24 cellular contexts compared by ENCODE assay signal in genomic region chr6:7629321-7629720, GRCh38.
"Had no signal": no experiment of that assay in that cellular context is flagged by ENCODE, and none has a peak within 500 bp of the region (broad histone marks: within the 10 kb centered on the region; RNA-seq: fewer than 3 reads in every experiment).

No MANE protein-coding gene starts in this region.

- H3K4me1 Mint-ChIP-seq: naive thymus-derived CD8-positive, alpha-beta T cell had no signal

- H3K79me2 ChIP-seq: hepatocyte, parathyroid adenoma had no signal

- H3K9me3 ChIP-seq: gastroesophageal sphincter, heart left ventricle, right lobe of liver, stomach, thyroid gland, vagina had no signal

- H3K4me3 ChIP-seq: dorsolateral prefrontal cortex, gastroesophageal sphincter, heart left ventricle, hepatocyte, right lobe of liver, smooth muscle cell, stomach, thyroid gland, vagina had no signal

- H3K27me3 ChIP-seq: foreskin keratinocyte, heart left ventricle, hepatocyte, right lobe of liver, thyroid gland, vagina had no signal

- H3K27ac Mint-ChIP-seq: nephron progenitor cell, progenitor cell of endocrine pancreas had no signal

- H3K4me3 Mint-ChIP-seq: naive thymus-derived CD8-positive, alpha-beta T cell; nephron progenitor cell had no signal

- DNase-seq: dorsolateral prefrontal cortex; effector CD4-positive, alpha-beta T cell; foreskin keratinocyte; kidney; mesendoderm; midbrain; naive thymus-derived CD8-positive, alpha-beta T cell; nephron progenitor cell; right lobe of liver; stimulated activated CD4-positive, alpha-beta T cell treated with anti-CD3 and anti-CD28 coated beads, Interleukin-12 subunit alpha, Interleukin-12 subunit beta, amount 100 ng/mL, for 4 hours; stimulated activated CD4-positive, alpha-beta T cell treated with anti-CD3 and anti-CD28 coated beads, Interleukin-1b, Interleukin-23, amount 100 ng/mL, for 48 hours; stimulated activated CD4-positive, alpha-beta T cell treated with anti-CD3 and anti-CD28 coated beads, Interleukin-4, amount 100 ng/mL, for 1 hour; stimulated activated CD8-positive, alpha-beta memory T cell treated with anti-CD3 and anti-CD28 coated beads, Interleukin-4, amount 100 ng/mL, for 48 hours; stimulated activated naive CD4-positive, alpha-beta T cell treated with Interleukin-2 at 50 U/mL for 16 hours; stomach; thyroid gland; trophoblast cell had no signal

- H3K27ac ChIP-seq: dorsolateral prefrontal cortex, foreskin keratinocyte, gastroesophageal sphincter, hepatocyte, parathyroid adenoma, right lobe of liver, stomach, thyroid gland, vagina had no signal

- H3K4me2 ChIP-seq: hepatocyte, smooth muscle cell had no signal

- H2AFZ ChIP-seq: hepatocyte, parathyroid adenoma had no signal

- H3K4me1 ChIP-seq: foreskin keratinocyte, gastroesophageal sphincter, heart left ventricle, parathyroid adenoma, right lobe of liver, stomach, vagina had no signal

- H3K36me3 ChIP-seq: gastroesophageal sphincter, heart left ventricle, right lobe of liver, stomach, thyroid gland, vagina had no signal

- H3K9me3 Mint-ChIP-seq: naive thymus-derived CD8-positive, alpha-beta T cell had no signal

- H3K36me3 Mint-ChIP-seq: naive thymus-derived CD8-positive, alpha-beta T cell had no signal

- FAIRE-seq: kidney had no signal
